16 cellular contexts compared by ENCODE assay signal in the genomic region with DNA sequence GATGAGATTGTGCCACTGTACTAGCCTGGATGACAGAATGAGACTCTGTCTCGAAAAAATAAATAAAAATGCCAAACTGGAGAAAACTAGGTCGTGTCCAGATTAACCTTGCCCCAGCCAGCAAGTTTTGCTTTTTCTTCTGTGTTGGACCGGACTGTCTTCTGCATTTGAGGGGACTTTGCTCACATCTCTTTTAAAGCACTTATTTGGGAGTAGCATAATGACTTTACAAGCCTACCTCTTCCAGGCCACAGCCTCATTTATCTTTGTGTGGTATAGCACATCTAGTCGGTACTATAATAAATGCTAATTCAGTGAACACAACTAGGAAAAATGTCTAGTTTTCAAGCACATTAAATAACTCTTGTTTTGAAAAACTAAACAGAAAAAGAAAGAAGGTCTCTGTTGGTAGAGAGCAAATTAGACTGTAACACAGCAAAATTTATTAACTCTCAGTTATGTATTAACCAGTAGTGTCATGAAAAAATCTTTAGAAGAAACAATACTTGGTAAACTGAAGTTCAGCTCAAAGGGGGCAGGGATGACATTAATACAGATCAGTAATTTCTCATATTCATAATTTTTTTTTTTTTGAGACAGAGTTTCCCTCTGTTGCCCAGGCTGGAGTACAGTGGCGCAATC. TPM values are rescaled to one million over a fixed set of nuclear protein-coding genes. Genes with fewer than 3 reads are reported as not detected.
DNase-seq lines count a peak whose midpoint lies in the region; ATAC-seq and TF ChIP-seq lines count a peak whose summit lies in the region.
"Had no signal": no experiment of that assay in that cellular context is flagged by ENCODE, and none has a peak within 500 bp of the region (broad histone marks: within the 10 kb centered on the region; RNA-seq: fewer than 3 reads in every experiment).

No MANE protein-coding gene starts in this region.

- no peak overlapping the region for H3K56ac ChIP-seq in IMR-90 (ENCODE audit: extremely low read depth, insufficient read depth, low read length)

- H4K20me1 ChIP-seq in IMR-90 (ENCODE audit: insufficient read depth, low read length) (no peaks in the 10 kb centered on the region), hepatocyte (ENCODE audit: insufficient read depth, poor library complexity, severe bottlenecking) (no peaks in the 10 kb centered on the region)

- H3K79me2 ChIP-seq in hepatocyte = no peaks in the 10 kb centered on the region

- H2AK5ac ChIP-seq in IMR-90 (ENCODE audit: low read depth, low read length) = no peak overlapping the region
- H2AK5ac ChIP-seq in mesenchymal stem cell (ENCODE audit: low read length, severe bottlenecking) = no peak overlapping the region

- no peak overlapping the region; a peak in 1 of 4 replicates for H4K8ac ChIP-seq in IMR-90 (ENCODE audit: low read depth in 2 of 2, low read length in 2 of 2)
- no peak overlapping the region for H4K8ac ChIP-seq in mesenchymal stem cell (ENCODE audit: low read length)

- no peak overlapping the region for H2BK20ac ChIP-seq in IMR-90 (ENCODE audit: low read depth, low read length)

- no peaks in the 10 kb centered on the region for H3K9me1 ChIP-seq in IMR-90 (ENCODE audit: insufficient read depth, low read length)

- in situ Hi-C loops in IMR-90 (cut with MboI; ENCODE audit: low sequenced_read_pairs) = no loop called here

- peaks cover 22 to 47% of the 10 kb centered on the region in 2 donors for H3K36me3 Mint-ChIP-seq in stimulated activated naive B cell treated with anti-CD40 and anti-IgM and Interleukin-4, amounts not matched to agents 10 μg/mL and 1 μg/mL and 100 μg/mL, for 72 hours

- H3K14ac ChIP-seq in IMR-90 (replicated peaks; ENCODE audit: low read depth, low read length) (no peak overlapping the region), mesenchymal stem cell (ENCODE audit: low read length in 2 of 2) (no peak overlapping the region)

- no peaks in the 10 kb centered on the region for H3K9me3 Mint-ChIP-seq in stimulated activated naive B cell treated with anti-CD40 and anti-IgM and Interleukin-4, amounts not matched to agents 10 μg/mL and 1 μg/mL and 100 μg/mL, for 72 hours

- no CpG with 5 or more reads among the region's 5 CpGs for WGBS in IMR-90 (ENCODE audit: extremely low coverage in 2 of 2, insufficient read length in 1 of 2), 2 experiments
- WGBS in hepatocyte (ENCODE audit: low lambda C conversion rate, missing lambda C conversion rate) = 75% methylated on average over 5 of the region's 5 CpGs
- WGBS in mesenchymal stem cell = 99% methylated on average over 4 of the region's 5 CpGs

- no peak overlapping the region for H4K91ac ChIP-seq in IMR-90 (ENCODE audit: insufficient read depth, low read depth, low read length)
- no peak overlapping the region for H4K91ac ChIP-seq in mesenchymal stem cell (ENCODE audit: low read length)

- no peaks in the 10 kb centered on the region for H3K4me1 Mint-ChIP-seq in stimulated activated naive B cell treated with anti-CD40 and anti-IgM and Interleukin-4, amounts not matched to agents 10 μg/mL and 1 μg/mL and 100 μg/mL, for 72 hours

- H3K27ac ChIP-seq in IMR-90 (ENCODE audit: insufficient read depth, low read length) = no peak overlapping the region
- peak overlapping the region; percentile 1 for H3K27ac ChIP-seq in hepatocyte
- peak overlapping the region; percentile 74 for H3K27ac ChIP-seq in mesenchymal stem cell (ENCODE audit: low read length, poor library complexity, severe bottlenecking)
- H3K27ac ChIP-seq in lower lobe of right lung = no peak overlapping the region
- H3K27ac ChIP-seq: SJCRH30 had no signal

- H3K23ac ChIP-seq in IMR-90 (ENCODE audit: low read depth, low read length) (peak overlapping the region; percentile 38; the same call in 1 of the 2 replicates), mesenchymal stem cell (ENCODE audit: low read length in 2 of 2) (no peak overlapping the region)

- H2AFZ ChIP-seq in IMR-90 (replicated peaks; ENCODE audit: low read length, poor library complexity) = no peak overlapping the region
- H2AFZ ChIP-seq in hepatocyte = no peak overlapping the region
- no peak overlapping the region for H2AFZ ChIP-seq in mesenchymal stem cell (ENCODE audit: low read depth, low read length)

- H3K9me2 ChIP-seq in hepatocyte (replicated peaks; ENCODE audit: insufficient read depth) = no peaks in the 10 kb centered on the region

- DNase-seq in IMR-90 (no peak), hepatocyte (ENCODE audit: low spot score) (no peak), mesenchymal stem cell (no peak), lower lobe of right lung (no peak)
- DNase-seq in stimulated activated naive B cell treated with anti-CD40 and anti-IgM and Interleukin-4, amounts not matched to agents 10 μg/mL and 1 μg/mL and 100 μg/mL, for 72 hours = no peak
- DNase-seq: COR-L47, H7, NCI-H1105 treated with DMSO at 0.1 percent for 48 hours, NCI-H2029, NCI-H510A, NCI-H82, PC-3, SJCRH30 had no signal

- TF ChIP-seq CTCF in IMR-90 (conservative IDR thresholded peaks at IDR 0.05; ENCODE audit: low read depth, low read length) (no peak), hepatocyte (IDR thresholded peaks at IDR 0.05; ENCODE audit: poor library complexity) (no peak), lower lobe of right lung (IDR thresholded peaks at IDR 0.05) (no peak)

- 0 out of 2 replicates have a peak, but pooled peaks cover under 1% of the 10 kb centered on the region for H3K36me3 ChIP-seq in IMR-90 (ENCODE audit: control insufficient read depth, insufficient read depth, low read length)
- H3K36me3 ChIP-seq in hepatocyte (replicated peaks; ENCODE audit: insufficient read depth, low read depth) = no peaks in the 10 kb centered on the region
- H3K36me3 ChIP-seq in mesenchymal stem cell (ENCODE audit: control insufficient read depth in 1 of 2, insufficient read depth in 2 of 2, low read depth in 1 of 2, low read length in 2 of 2) = peaks cover 0 to under 1% of the 10 kb centered on the region in 2 experiments
- H3K36me3 ChIP-seq in lower lobe of right lung = no peaks in the 10 kb centered on the region

- H3K4me2 ChIP-seq in IMR-90 (ENCODE audit: low read depth, low read length) (no peak overlapping the region), hepatocyte (peak overlapping the region; percentile 43), mesenchymal stem cell (ENCODE audit: low read length, poor library complexity, severe bottlenecking) (no peak overlapping the region)

- no peak for ATAC-seq in IMR-90 (ENCODE audit: low read depth)
- ATAC-seq in stimulated activated naive B cell treated with anti-CD40 and anti-IgM and Interleukin-4, amounts not matched to agents 10 μg/mL and 1 μg/mL and 100 μg/mL, for 72 hours (replicated peaks) = no peak
- ATAC-seq in GM21515 (IDR thresholded peaks at IDR 0.05; ENCODE audit: unreplicated experiment) = no peak
- ATAC-seq in GM21390 (IDR thresholded peaks at IDR 0.05; ENCODE audit: unreplicated experiment) = no peak
- no peak for ATAC-seq in lower lobe of right lung
- ATAC-seq: PC-3 had no signal

- H2AK9ac ChIP-seq in IMR-90 (replicated peaks; ENCODE audit: low read depth, low read length, poor library complexity) = no peak overlapping the region

- H3K9me3 ChIP-seq in IMR-90 (ENCODE audit: control insufficient read depth, insufficient read depth, low read length) = no peaks in the 10 kb centered on the region
- H3K9me3 ChIP-seq in hepatocyte (ENCODE audit: low read depth) = no peaks in the 10 kb centered on the region
- H3K9me3 ChIP-seq in mesenchymal stem cell (ENCODE audit: control insufficient read depth, low read length) = no peaks in the 10 kb centered on the region
- no peaks in the 10 kb centered on the region for H3K9me3 ChIP-seq in lower lobe of right lung
- H3K9me3 ChIP-seq: SJCRH30 had no signal

- H3K4me3 ChIP-seq in IMR-90 (ENCODE audit: insufficient read depth, low read depth, low read length) (no peak overlapping the region), hepatocyte (no peak overlapping the region), mesenchymal stem cell (ENCODE audit: insufficient read depth in 1 of 2, low read depth in 1 of 2, low read length in 2 of 2) (no peak overlapping the region), lower lobe of right lung (no peak overlapping the region)
- H3K4me3 ChIP-seq: SJCRH30 had no signal

- no peak for TF ChIP-seq POLR2A in IMR-90 (IDR thresholded peaks at IDR 0.05; ENCODE audit: low read depth, low read length)

- H3K4me3 Mint-ChIP-seq in stimulated activated naive B cell treated with anti-CD40 and anti-IgM and Interleukin-4, amounts not matched to agents 10 μg/mL and 1 μg/mL and 100 μg/mL, for 72 hours = no peak overlapping the region
- H3K4me3 Mint-ChIP-seq: CD14-positive monocyte had no signal

- H2BK12ac ChIP-seq in mesenchymal stem cell (ENCODE audit: low read length in 2 of 2) = no peak overlapping the region

- H2BK15ac ChIP-seq in IMR-90 (ENCODE audit: low read depth, low read length) (no peak overlapping the region), mesenchymal stem cell (ENCODE audit: low read depth, poor library complexity, severe bottlenecking) (no peak overlapping the region)

- H2BK5ac ChIP-seq in IMR-90 (ENCODE audit: low read depth, low read length, poor library complexity, severe bottlenecking) = no peak overlapping the region
- no peak overlapping the region for H2BK5ac ChIP-seq in mesenchymal stem cell (ENCODE audit: low read depth, low read length, poor library complexity, severe bottlenecking)

- H3K4me1 ChIP-seq in IMR-90 (ENCODE audit: control insufficient read depth, insufficient read depth, low read length) (0 out of 2 replicates have a peak, but pooled peaks cover 2% of the 10 kb centered on the region), hepatocyte (ENCODE audit: insufficient read depth) (no peaks in the 10 kb centered on the region), mesenchymal stem cell (ENCODE audit: control insufficient read depth, insufficient read depth, low read depth, low read length) (peaks cover 2% of the 10 kb centered on the region), lower lobe of right lung (no peaks in the 10 kb centered on the region)
- H3K4me1 ChIP-seq: SJCRH30 had no signal

- TF ChIP-seq RAD21 in IMR-90 (IDR thresholded peaks at IDR 0.05; ENCODE audit: low read length) = no peak

- CTCF ChIA-PET in IMR-90 (lab: Yijun Ruan, JAX) = no interaction called here

- dilution Hi-C loops in IMR-90 (cut with HindIII; ENCODE audit: low sequenced_read_pairs, unreplicated experiment) = no loop called here

- no peaks in the 10 kb centered on the region; a peak in 1 of 4 replicates for H3K79me1 ChIP-seq in IMR-90 (ENCODE audit: low read depth in 1 of 2, low read length in 2 of 2)
- H3K79me1 ChIP-seq in mesenchymal stem cell (replicated peaks; ENCODE audit: low read length, poor library complexity, severe bottlenecking) = no peaks in the 10 kb centered on the region

- no peaks in the 10 kb centered on the region for H3K27me3 Mint-ChIP-seq in stimulated activated naive B cell treated with anti-CD40 and anti-IgM and Interleukin-4, amounts not matched to agents 10 μg/mL and 1 μg/mL and 100 μg/mL, for 72 hours

- H2BK120ac ChIP-seq in IMR-90 (ENCODE audit: low read depth, low read length) = no peak overlapping the region
- H2BK120ac ChIP-seq in mesenchymal stem cell (ENCODE audit: low read depth, low read length) = no peak overlapping the region

- BruUV-seq in IMR-90 (replicated peaks; lab: Mats Ljungman, UMichigan) = no TSS peak

- H3K27ac Mint-ChIP-seq in stimulated activated naive B cell treated with anti-CD40 and anti-IgM and Interleukin-4, amounts not matched to agents 10 μg/mL and 1 μg/mL and 100 μg/mL, for 72 hours = peak overlapping the region; percentile 5

- H3K9ac ChIP-seq in IMR-90 (ENCODE audit: low read depth, low read length) = no peak overlapping the region
- H3K9ac ChIP-seq in mesenchymal stem cell (ENCODE audit: low read length) = no peak overlapping the region

- no peak overlapping the region for H4K5ac ChIP-seq in IMR-90 (ENCODE audit: low read depth, low read length)

- H3K18ac ChIP-seq in IMR-90 (ENCODE audit: low read depth, low read length) = no peak overlapping the region
- no peak overlapping the region for H3K18ac ChIP-seq in mesenchymal stem cell (ENCODE audit: low read depth in 1 of 2, low read length in 2 of 2)

- intact Hi-C loops in IMR-90 (cut with micrococcal nuclease) = loop anchor here (5.0 kb wide), 1 partner anchor 63 kb away; no protein-coding TSS in a partner anchor
- intact Hi-C loops in lower lobe of right lung (cut with DNase I) = no loop called here

- no peak overlapping the region for H3K4ac ChIP-seq in IMR-90 (ENCODE audit: low read depth, low read length)
- H3K4ac ChIP-seq in mesenchymal stem cell (ENCODE audit: low read depth in 1 of 2, low read length in 2 of 2) = no peak overlapping the region

- no peaks in the 10 kb centered on the region for H3K27me3 ChIP-seq in IMR-90 (ENCODE audit: control insufficient read depth, insufficient read depth, low read length)
- H3K27me3 ChIP-seq in hepatocyte = no peaks in the 10 kb centered on the region
- H3K27me3 ChIP-seq in mesenchymal stem cell (ENCODE audit: control insufficient read depth in 1 of 2, insufficient read depth in 1 of 2, low read length in 2 of 2) = no peaks in the 10 kb centered on the region
- no peaks in the 10 kb centered on the region for H3K27me3 ChIP-seq in lower lobe of right lung (ENCODE audit: low read depth)
- H3K27me3 ChIP-seq: SJCRH30 had no signal

- POLR2A ChIA-PET in IMR-90 (lab: Charles Lee; ENCODE audit: unreplicated experiment) = no interaction called here

RNA-seq across cellular contexts. Expression of a gene that starts 52.0 kb away (rescaled TPM):
- total RNA-seq in IMR-90 (2012; rRNA removed) (13.1 and 17.5 TPM in 2 replicates), hepatocyte (5.9 and 6.3 TPM in 2 replicates), lower lobe of right lung (3.5 TPM)
- polyA plus RNA-seq in IMR-90 (2012; rRNA removed) (3.7 and 4.4 TPM in 2 replicates), hepatocyte (4.1 and 4.4 TPM in 2 replicates)
- 0.48 and 0.61 TPM in 2 replicates for polyA plus RNA-seq in IMR-90 (2012; cell fraction: cytosol; rRNA removed)
- 0.27 and 1.9 TPM in 2 replicates for polyA plus RNA-seq in IMR-90 (2012; cell fraction: nucleus; rRNA removed; ENCODE audit: low replicate concordance)
- 3.3 TPM for polyA plus RNA-seq in mesenchymal stem cell (2013, experiment 1 of 2)
- polyA plus RNA-seq in mesenchymal stem cell (2013, experiment 2 of 2) = 2.8 TPM

RNA-seq across cellular contexts. Expression of a gene that starts 52.1 kb away (rescaled TPM):
- 12.7 and 21.7 TPM in 2 replicates for total RNA-seq in IMR-90 (2012; rRNA removed)
- polyA plus RNA-seq in IMR-90 (2012; rRNA removed) = 3.3 and 4.6 TPM in 2 replicates
- polyA plus RNA-seq in IMR-90 (2012; cell fraction: cytosol; rRNA removed) = 0.64 and 0.76 TPM in 2 replicates
- 0.88 and 4.1 TPM in 2 replicates for polyA plus RNA-seq in IMR-90 (2012; cell fraction: nucleus; rRNA removed; ENCODE audit: low replicate concordance)
- 16.2 and 18.8 TPM in 2 replicates for total RNA-seq in hepatocyte
- 4.1 and 5.3 TPM in 2 replicates for polyA plus RNA-seq in hepatocyte
- polyA plus RNA-seq in mesenchymal stem cell (2013, experiment 1 of 2) = 11.3 TPM
- 11.8 TPM for polyA plus RNA-seq in mesenchymal stem cell (2013, experiment 2 of 2)
- total RNA-seq in lower lobe of right lung = 17.9 TPM

Comparison
In these comparisons a context has a peak if more than half of its experiments do, and no peak if none do; other contexts are left out.
1. H3K27ac ChIP-seq: peak in hepatocyte (single experiment) and mesenchymal stem cell (single experiment); none in IMR-90 (single experiment) and lower lobe of right lung (single experiment).